In genomic region chr22:38911434-38911833, GRCh38 we compare ENCODE assay signal across 26 cellular contexts. TPM values are rescaled to one million over a fixed set of nuclear protein-coding genes. Genes with fewer than 3 reads are reported as not detected.
"Had no signal": no experiment of that assay in that cellular context is flagged by ENCODE, and none has a peak within 500 bp of the region (broad histone marks: within the 10 kb centered on the region; RNA-seq: fewer than 3 reads in every experiment).

No MANE protein-coding gene starts in this region.

- H3K4me2 ChIP-seq: KMS-11 had no signal

- H3K27ac ChIP-seq: HL-60, KMS-11, RWPE1 had no signal

- ATAC-seq: Panc1, PC-3 had no signal

- DNase-seq: Kasumi-1; MM.1S; NCI-H1092 treated with DMSO at 0.1 percent for 48 hours; NCI-H1436; NCI-H187; NCI-H2029; NCI-H2081 treated with DMSO at 0.1 percent for 48 hours; NCI-H2171; NCI-H226; NCI-H446; NCI-H510A; NCI-H524 treated with DMSO at 0.1 percent for 48 hours; NCI-H69; NCI-H774; NK-92 treated with Interleukin-12 subunit alpha and Interleukin-12 subunit beta, amount 100 ng/mL, for 24 hours; PC-3; SHP77; SW 1271 had no signal

- FAIRE-seq: HTR-8/SVneo had no signal

- H3K9ac ChIP-seq: KMS-11 had no signal

RNA-seq across cellular contexts. Expression of gene APOBEC3A, which starts 46.0 kb away (rescaled TPM):
- total RNA-seq: M059J, OCI-LY7, PC-3, SK-MEL-5 had no signal
